8 cellular contexts compared by ENCODE assay signal in the genomic region with DNA sequence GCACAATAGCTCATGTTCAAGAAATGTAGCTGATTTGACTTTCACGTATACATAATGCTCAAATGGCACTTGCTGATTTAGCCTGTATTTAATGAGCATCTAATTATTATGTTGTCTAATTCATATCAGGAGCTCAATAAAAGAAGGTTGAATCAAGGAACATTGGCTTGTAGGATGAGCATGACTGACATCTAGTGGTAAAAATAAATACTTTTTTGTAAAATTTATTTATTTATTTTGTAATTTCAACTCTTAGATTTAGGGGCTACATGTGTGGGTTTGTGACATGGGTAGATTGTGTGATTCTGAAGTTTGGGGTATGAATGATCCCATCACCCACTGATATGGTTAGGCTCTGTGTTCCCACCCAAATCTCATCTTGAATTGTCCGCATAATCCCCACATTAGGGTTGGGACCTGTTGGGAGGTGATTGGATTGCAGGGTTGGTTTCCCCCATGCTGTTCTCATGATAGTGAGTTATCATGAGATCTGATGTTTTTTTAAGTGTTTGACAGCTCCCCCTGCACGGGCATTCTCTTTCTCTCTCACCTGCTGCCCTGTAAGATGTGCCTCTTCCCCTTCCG. TPM values are rescaled to one million over a fixed set of nuclear protein-coding genes. Genes with fewer than 3 reads are reported as not detected.
DNase-seq lines count a peak whose midpoint lies in the region; ATAC-seq and TF ChIP-seq lines count a peak whose summit lies in the region.

No MANE protein-coding gene starts in this region.

- peak in 1 of 4 donors; percentile 46 for ATAC-seq in right lobe of liver

- DNase-seq in DMS114 treated with DMSO at 0.1 percent for 48 hours (lab: John Stamatoyannopoulos, UW; ENCODE audit: unreplicated experiment) (peak; percentile 21), KBM-7 (peak; percentile 45), adrenal gland (no peak), right lobe of liver (no peak), cardiac septum (ENCODE audit: low spot score) (no peak)
- DNase-seq in activated CD4-positive, alpha-beta T cell treated with anti-CD3 and anti-CD28 coated beads, Interleukin-2, amount 50 U/mL, for 1 hour = no peak
- DNase-seq in activated CD4-positive, alpha-beta T cell treated with anti-CD3 and anti-CD28 coated beads for 48 hours = no peak
- no peak for DNase-seq in activated CD4-positive, alpha-beta T cell treated with anti-CD3 and anti-CD28 coated beads, Interleukin-2, amount 50 U/mL, for 48 hours

- H3K4me1 ChIP-seq in adrenal gland (replicated peaks in 1 of 2) (no peaks in the 10 kb centered on the region), right lobe of liver (no peaks in the 10 kb centered on the region)

- in situ Hi-C loops in KBM-7 (cut with MboI; ENCODE audit: low pct_unique_long_range_greater_than_20kb, low sequenced_read_pairs) = no loop called here

- H3K27ac ChIP-seq in adrenal gland (no peak overlapping the region), right lobe of liver (no peak overlapping the region)

- H3K27me3 ChIP-seq in adrenal gland (no peaks in the 10 kb centered on the region), right lobe of liver (no peaks in the 10 kb centered on the region)

- 52 to 63% (median 57%) methylated on average over 4 of the region's 4 CpGs for WGBS in adrenal gland, 4 donors
- 30% methylated on average over 3 of the region's 4 CpGs for WGBS in right lobe of liver (ENCODE audit: insufficient coverage, low coverage, low lambda C conversion rate, missing lambda C conversion rate)

- no peaks in the 10 kb centered on the region for H3K9me3 ChIP-seq in adrenal gland (replicated peaks in 1 of 3)
- no peaks in the 10 kb centered on the region for H3K9me3 ChIP-seq in right lobe of liver

- TF ChIP-seq POLR2A in adrenal gland (IDR thresholded peaks at IDR 0.05) (no peak), right lobe of liver (IDR thresholded peaks at IDR 0.05) (no peak)

- H3K4me3 ChIP-seq in adrenal gland (no peak overlapping the region), right lobe of liver (no peak overlapping the region)

- no peaks in the 10 kb centered on the region for H3K36me3 ChIP-seq in adrenal gland (replicated peaks in 1 of 2)
- no peaks in the 10 kb centered on the region for H3K36me3 ChIP-seq in right lobe of liver

- TF ChIP-seq CTCF in adrenal gland (IDR thresholded peaks at IDR 0.05) (peak in 5 of 6 experiments; percentile 17 to 59 (median 22)), right lobe of liver (IDR thresholded peaks at IDR 0.05) (peak; percentile 32 to 58 (median 50))

- intact Hi-C loops in adrenal gland (cut with DNase I) (no loop called here), right lobe of liver (cut with DNase I) (no loop called here), cardiac septum (cut with DNase I) (no loop called here)

RNA-seq across cellular contexts. Expression of a gene that starts 1.7 kb away (rescaled TPM):
- not detected for total RNA-seq in adrenal gland
- not detected for polyA plus RNA-seq in adrenal gland
- not detected for total RNA-seq in right lobe of liver
- not detected for total RNA-seq in cardiac septum

RNA-seq across cellular contexts. Expression of a gene that starts 10.9 kb away (rescaled TPM):
- total RNA-seq in adrenal gland (not detected), right lobe of liver (not detected), cardiac septum (not detected)
- polyA plus RNA-seq in adrenal gland = not detected

RNA-seq across cellular contexts. Expression of a gene that starts 33.8 kb away (rescaled TPM):
- total RNA-seq in adrenal gland = not detected
- polyA plus RNA-seq in adrenal gland = not detected
- total RNA-seq in right lobe of liver = not detected
- not detected for total RNA-seq in cardiac septum

RNA-seq across cellular contexts. Expression of a gene that starts 49.6 kb away (rescaled TPM):
- total RNA-seq in adrenal gland (not detected), right lobe of liver (not detected), cardiac septum (not detected)
- not detected for polyA plus RNA-seq in adrenal gland

RNA-seq across cellular contexts. Expression of a gene that starts 50.7 kb away (rescaled TPM):
- total RNA-seq in adrenal gland = not detected
- not detected for polyA plus RNA-seq in adrenal gland
- total RNA-seq in right lobe of liver = not detected
- total RNA-seq in cardiac septum = not detected

Comparison
In these comparisons a context has a peak if more than half of its experiments do, and no peak if none do; other contexts are left out.
1. DNase-seq: peak in DMS114 treated with DMSO at 0.1 percent for 48 hours (single experiment) and KBM-7 (single experiment); none in adrenal gland (0 of 7), right lobe of liver (0 of 3), activated CD4-positive, alpha-beta T cell treated with anti-CD3 and anti-CD28 coated beads, Interleukin-2, amount 50 U/mL, for 1 hour (single experiment), activated CD4-positive, alpha-beta T cell treated with anti-CD3 and anti-CD28 coated beads for 48 hours (single experiment), activated CD4-positive, alpha-beta T cell treated with anti-CD3 and anti-CD28 coated beads, Interleukin-2, amount 50 U/mL, for 48 hours (0 of 2) and cardiac septum (single experiment).